In genomic region chr1:29835486-29836273, GRCh38 we compare ENCODE assay signal across 1 cellular context.
TF ChIP-seq lines count a peak whose summit lies in the region.

No MANE protein-coding gene starts in this region.

TF ChIP-seq in WTC11, 78 proteins besides CTCF, POLR2A, EP300 and RAD21 (continued from another document):
- no peak for TF ChIP-seq ATF3 (CRISPR knock-in tag; conservative IDR thresholded peaks at IDR 0.05)
- TF ChIP-seq JUN (CRISPR knock-in tag; IDR thresholded peaks at IDR 0.05), result no peak
- no peak for TF ChIP-seq FOXJ3 (CRISPR knock-in tag; IDR thresholded peaks at IDR 0.05; ENCODE audit: borderline replicate concordance)
- no peak for TF ChIP-seq ZNF263 (CRISPR knock-in tag; IDR thresholded peaks at IDR 0.05; ENCODE audit: low read depth)
- no peak for TF ChIP-seq MYBL2 (CRISPR knock-in tag; IDR thresholded peaks at IDR 0.05)
- no peak for TF ChIP-seq ZMAT4 (CRISPR knock-in tag; IDR thresholded peaks at IDR 0.05)
- no peak for TF ChIP-seq MAX (CRISPR knock-in tag; IDR thresholded peaks at IDR 0.05)
TF ChIP-seq in WTC11: peak in this region for 0.
